ENCODE assay signal across 1 cellular context in genomic region chr2:32063310-32064020, GRCh38.
TF ChIP-seq lines count a peak whose summit lies in the region.

SPAST (plus strand) TSS chr2:32063556; CDS start chr2:32063832, 276 bp downstream.

TF ChIP-seq in HepG2, 621 proteins besides CTCF, POLR2A, EP300 and RAD21 (continued from another document and continues in another):
- TF ChIP-seq ETS1 (CRISPR knock-in tag; IDR thresholded peaks at IDR 0.05) (no peak), HOXA9 (CRISPR knock-in tag; IDR thresholded peaks at IDR 0.05; ENCODE audit: borderline replicate concordance) (no peak), ZNF17 (CRISPR knock-in tag; IDR thresholded peaks at IDR 0.05) (no peak), GFI1 (CRISPR knock-in tag; IDR thresholded peaks at IDR 0.05; ENCODE audit: borderline replicate concordance) (peak; percentile 76), AFF4 (CRISPR knock-in tag; IDR thresholded peaks at IDR 0.05) (no peak), ZFP62 (CRISPR knock-in tag; IDR thresholded peaks at IDR 0.05) (peak; percentile 75; the same call in 1 of the 2 replicates), ZUFSP (CRISPR knock-in tag; IDR thresholded peaks at IDR 0.05; ENCODE audit: borderline replicate concordance) (no peak), DDIT3 (CRISPR knock-in tag; IDR thresholded peaks at IDR 0.05) (peak; percentile 31; the same call in 1 of the 2 replicates), BRCA1 (CRISPR knock-in tag; IDR thresholded peaks at IDR 0.05) (no peak; the same call in 1 of the 2 replicates), ZNF83 (CRISPR knock-in tag; IDR thresholded peaks at IDR 0.05; ENCODE audit: borderline replicate concordance) (no peak), ZBTB34 (CRISPR knock-in tag; IDR thresholded peaks at IDR 0.05) (no peak), NCOA1 (CRISPR knock-in tag; IDR thresholded peaks at IDR 0.05) (peak; percentile 76; the same call in 1 of the 2 replicates), ZNF709 (CRISPR knock-in tag; IDR thresholded peaks at IDR 0.05) (peak; percentile 75), IRF1 (CRISPR knock-in tag; IDR thresholded peaks at IDR 0.05; ENCODE audit: low read depth) (0 out of 2 replicates have a peak, but pooled peaks have one; percentile 32), AGO1 (IDR thresholded peaks at IDR 0.05; ENCODE audit: low read depth, low read length, poor library complexity, severe bottlenecking) (peak; percentile 46), ZNF567 (CRISPR knock-in tag; IDR thresholded peaks at IDR 0.05; ENCODE audit: borderline replicate concordance) (no peak; the same call in 1 of the 2 replicates), PHF5A (CRISPR knock-in tag; IDR thresholded peaks at IDR 0.05; ENCODE audit: low read depth, unreplicated experiment) (peak; percentile 96), MYPOP (CRISPR knock-in tag; IDR thresholded peaks at IDR 0.05) (peak; percentile 85), RARA (CRISPR knock-in tag; IDR thresholded peaks at IDR 0.05) (peak; percentile 32), ZNF318 (CRISPR knock-in tag; IDR thresholded peaks at IDR 0.05) (no peak), ZNF275 (CRISPR knock-in tag; IDR thresholded peaks at IDR 0.05; ENCODE audit: borderline replicate concordance) (peak; percentile 91), MAF1 (CRISPR knock-in tag; IDR thresholded peaks at IDR 0.05; ENCODE audit: borderline replicate concordance) (peak; percentile 90; the same call in 1 of the 2 replicates), EZH2 (conservative IDR thresholded peaks at IDR 0.05; ENCODE audit: low read depth, low read length) (no peak), DRAP1 (CRISPR knock-in tag; IDR thresholded peaks at IDR 0.05) (peak; percentile 78), PBX3 (CRISPR knock-in tag; IDR thresholded peaks at IDR 0.05; ENCODE audit: borderline replicate concordance) (peak; percentile 70; the same call in 1 of the 2 replicates), MYNN (CRISPR knock-in tag; IDR thresholded peaks at IDR 0.05; ENCODE audit: low read depth) (0 out of 2 replicates have a peak, but pooled peaks have one; percentile 20)
